Comparison of ENCODE assay signal across 7 cellular contexts in genomic region chr16:87489434-87490045, GRCh38. TPM values are rescaled to one million over a fixed set of nuclear protein-coding genes. Genes with fewer than 3 reads are reported as not detected.
DNase-seq lines count a peak whose midpoint lies in the region; ATAC-seq, FAIRE-seq and TF ChIP-seq lines count a peak whose summit lies in the region.

No MANE protein-coding gene starts in this region.

- no peak overlapping the region for H2AK5ac ChIP-seq in H9 (ENCODE audit: insufficient read length, low read length)

- H3K4ac ChIP-seq in H9 (ENCODE audit: low read depth, low read length): no peak overlapping the region

- no peaks in the 10 kb centered on the region for H3K9me3 Mint-ChIP-seq in H9
- no peaks in the 10 kb centered on the region for H3K9me3 Mint-ChIP-seq in WTC11

- H2BK15ac ChIP-seq in H9 (ENCODE audit: low read depth, low read length): no peak overlapping the region

- H2AFZ ChIP-seq in H9 (ENCODE audit: low read length): no peak overlapping the region

- H3K4me2 ChIP-seq in H9 (ENCODE audit: insufficient read depth, insufficient read length, low read length): no peak overlapping the region

- CTCF ChIA-PET in WTC11 (lab: Charles Lee): interaction anchor here (1.1 kb wide), 1 partner anchor 81 kb away, joined by 3 read pairs; no protein-coding TSS in a partner anchor

- no peak overlapping the region for H3T11ph ChIP-seq in H9 (ENCODE audit: low read length)

- H3K36me3 ChIP-seq in skeletal muscle tissue (ENCODE audit: control insufficient read depth in 3 of 3, insufficient read depth in 3 of 3, low read length in 3 of 3): no peaks in the 10 kb centered on the region

- H4K5ac ChIP-seq in H9 (ENCODE audit: insufficient read length, low read depth, low read length): no peak overlapping the region

- H3K4me3 ChIP-seq in fibroblast of the aortic adventitia (ENCODE audit: low read depth, low read length): peak overlapping the region; percentile 76
- H3K4me3 ChIP-seq in skeletal muscle tissue (ENCODE audit: low read length in 3 of 3): peak overlapping the region; percentile 76 to 80 (median 77)

- H2BK5ac ChIP-seq in H9 (ENCODE audit: insufficient read length, low read length): no peak overlapping the region

- POLR2A ChIA-PET in WTC11 (lab: Charles Lee): no interaction called here

- H3K9ac ChIP-seq in H9 (ENCODE audit: extremely low read depth, insufficient read length, low read length) (no peak overlapping the region), skeletal muscle tissue (ENCODE audit: low read depth in 1 of 3, low read length in 3 of 3) (peak overlapping the region; percentile 51 to 83 (median 62))

- H3K4me1 Mint-ChIP-seq in H9 (peaks cover 32 to 41% of the 10 kb centered on the region in 2 experiments), WTC11 (peaks cover 47% of the 10 kb centered on the region)

- FAIRE-seq in D721Med (lab: Jason Lieb, UNC): no peak

- H3K4me1 ChIP-seq in H9 (ENCODE audit: insufficient read depth, low read length) (no peaks in the 10 kb centered on the region; the same call in 1 of the 2 replicates), skeletal muscle tissue (ENCODE audit: control insufficient read depth in 3 of 3, insufficient read depth in 3 of 3, low read length in 3 of 3) (peaks cover 48 to 62% (median 61%) of the 10 kb centered on the region in 3 donors)

- no peaks in the 10 kb centered on the region for H4K20me1 ChIP-seq in H9 (ENCODE audit: control insufficient read depth, insufficient read depth, insufficient read length)

- H2BK12ac ChIP-seq in H9 (ENCODE audit: insufficient read length, low read depth, low read length): no peak overlapping the region

- H4K91ac ChIP-seq in H9 (ENCODE audit: insufficient read length, low read depth, low read length): no peak overlapping the region

- no peak overlapping the region for H3K18ac ChIP-seq in H9 (ENCODE audit: insufficient read length, low read depth, low read length)

- H4K8ac ChIP-seq in H9 (replicated peaks; ENCODE audit: insufficient read length, low read depth, low read length): no peak overlapping the region

- no peak overlapping the region for H2BK120ac ChIP-seq in H9 (ENCODE audit: low read depth, low read length, poor library complexity, severe bottlenecking)

- DNase-seq in H9 (no peak), WTC11 (ENCODE audit: low spot score) (no peak), fibroblast of the aortic adventitia (ENCODE audit: low read depth) (no peak), NCI-H1436 (lab: John Stamatoyannopoulos, UW) (no peak), NCI-H128 (lab: John Stamatoyannopoulos, UW; ENCODE audit: unreplicated experiment) (no peak), D721Med (ENCODE audit: insufficient read length, low spot score) (no peak)

- no CpG with 5 or more reads among the region's 6 CpGs for WGBS in H9 (ENCODE audit: extremely low coverage, insufficient read length, low lambda C conversion rate)

- no peak for ATAC-seq in WTC11

- H3K36me3 Mint-ChIP-seq in H9 (ENCODE audit: insufficient read depth in 1 of 3, low read depth in 3 of 3) (peaks cover 3 to 9% (median 5%) of the 10 kb centered on the region in 3 experiments; a peak in 6 of 7 replicates), WTC11 (no peaks in the 10 kb centered on the region)

- no peak overlapping the region for H3K23ac ChIP-seq in H9 (ENCODE audit: insufficient read length, low read depth, low read length)

- H3K27ac Mint-ChIP-seq in H9 (peak overlapping the region in 1 of 3 experiments; percentile 18; a peak in 1 of 7 replicates), WTC11 (peak overlapping the region; percentile 8; the same call in 1 of the 2 replicates)

- H3K27me3 Mint-ChIP-seq in H9 (ENCODE audit: low read depth) (no peaks in the 10 kb centered on the region), WTC11 (ENCODE audit: low read depth) (no peaks in the 10 kb centered on the region)

- H3K27ac ChIP-seq in H9 (ENCODE audit: insufficient read length, low read depth, low read length) (no peak overlapping the region), skeletal muscle tissue (ENCODE audit: low read depth, low read length) (no peak overlapping the region)

- peaks cover 5% of the 10 kb centered on the region for H3K23me2 ChIP-seq in H9 (ENCODE audit: insufficient read length, low read depth, low read length, poor library complexity, severe bottlenecking)

- H3K9me3 ChIP-seq in H9 (ENCODE audit: control insufficient read depth, low read depth, low read length): no peaks in the 10 kb centered on the region
- H3K9me3 ChIP-seq in skeletal muscle tissue (ENCODE audit: control insufficient read depth in 3 of 3, low read length in 3 of 3): no peaks in the 10 kb centered on the region

- H3K56ac ChIP-seq in H9 (ENCODE audit: insufficient read length, low read depth, low read length): no peak overlapping the region

- no peak overlapping the region for H3K14ac ChIP-seq in H9 (ENCODE audit: insufficient read depth, low read length)

- H2BK20ac ChIP-seq in H9 (ENCODE audit: low read depth, low read length, poor library complexity, severe bottlenecking): no peak overlapping the region

- no peaks in the 10 kb centered on the region for H3K79me1 ChIP-seq in H9 (ENCODE audit: insufficient read depth, low read depth, low read length, poor library complexity, severe bottlenecking)

- H3K79me2 ChIP-seq in H9 (ENCODE audit: insufficient read depth, low read length): peaks cover 14% of the 10 kb centered on the region; the same call in 1 of the 2 replicates

- H3K4me3 Mint-ChIP-seq in H9 (peak overlapping the region; percentile 21 to 87; a peak in 3 of 5 replicates), WTC11 (peak overlapping the region; percentile 76)

- H3K27me3 ChIP-seq in H9 (ENCODE audit: insufficient read depth, low read length) (no peaks in the 10 kb centered on the region), skeletal muscle tissue (ENCODE audit: control insufficient read depth in 3 of 3, insufficient read depth in 3 of 3, low read length in 3 of 3) (no peaks in the 10 kb centered on the region)

- no peak for TF ChIP-seq CTCF in H9 (conservative IDR thresholded peaks at IDR 0.05)
- no peak for TF ChIP-seq CTCF in WTC11 (IDR thresholded peaks at IDR 0.05)
- TF ChIP-seq CTCF in fibroblast of the aortic adventitia (IDR thresholded peaks at IDR 0.05; ENCODE audit: insufficient read depth, low read length): no peak
- no peak for TF ChIP-seq CTCF in D721Med (IDR thresholded peaks at IDR 0.05; ENCODE audit: insufficient read depth, missing control alignments)

TF ChIP-seq in WTC11, 78 proteins besides CTCF, POLR2A, EP300 and RAD21 (continues in another document):
- TF ChIP-seq ESRRA (CRISPR knock-in tag; IDR thresholded peaks at IDR 0.05; ENCODE audit: borderline replicate concordance) (no peak), HMGA2 (CRISPR knock-in tag; IDR thresholded peaks at IDR 0.05) (no peak), E2F5 (CRISPR knock-in tag; IDR thresholded peaks at IDR 0.05) (no peak), TCF7 (CRISPR knock-in tag; IDR thresholded peaks at IDR 0.05; ENCODE audit: low read depth) (no peak), STAT6 (CRISPR knock-in tag; conservative IDR thresholded peaks at IDR 0.05; ENCODE audit: low read depth) (no peak), ATF2 (CRISPR knock-in tag; IDR thresholded peaks at IDR 0.05; ENCODE audit: borderline replicate concordance, low read depth) (no peak), TEAD4 (CRISPR knock-in tag; IDR thresholded peaks at IDR 0.05) (no peak)

RNA-seq across cellular contexts. Expression of gene ZCCHC14, which starts 3.3 kb away (rescaled TPM):
- total RNA-seq in H9 (2021) (27.6 and 27.7 TPM in 2 replicates), WTC11 (2021) (30.6 to 33.8 TPM (median 30.9 TPM) in 3 replicates), fibroblast of the aortic adventitia (ENCODE audit: low replicate concordance) (17.1 and 24.5 TPM in 2 replicates), skeletal muscle tissue (11.5 TPM)
